1 cellular context compared by ENCODE assay signal in the genomic region with DNA sequence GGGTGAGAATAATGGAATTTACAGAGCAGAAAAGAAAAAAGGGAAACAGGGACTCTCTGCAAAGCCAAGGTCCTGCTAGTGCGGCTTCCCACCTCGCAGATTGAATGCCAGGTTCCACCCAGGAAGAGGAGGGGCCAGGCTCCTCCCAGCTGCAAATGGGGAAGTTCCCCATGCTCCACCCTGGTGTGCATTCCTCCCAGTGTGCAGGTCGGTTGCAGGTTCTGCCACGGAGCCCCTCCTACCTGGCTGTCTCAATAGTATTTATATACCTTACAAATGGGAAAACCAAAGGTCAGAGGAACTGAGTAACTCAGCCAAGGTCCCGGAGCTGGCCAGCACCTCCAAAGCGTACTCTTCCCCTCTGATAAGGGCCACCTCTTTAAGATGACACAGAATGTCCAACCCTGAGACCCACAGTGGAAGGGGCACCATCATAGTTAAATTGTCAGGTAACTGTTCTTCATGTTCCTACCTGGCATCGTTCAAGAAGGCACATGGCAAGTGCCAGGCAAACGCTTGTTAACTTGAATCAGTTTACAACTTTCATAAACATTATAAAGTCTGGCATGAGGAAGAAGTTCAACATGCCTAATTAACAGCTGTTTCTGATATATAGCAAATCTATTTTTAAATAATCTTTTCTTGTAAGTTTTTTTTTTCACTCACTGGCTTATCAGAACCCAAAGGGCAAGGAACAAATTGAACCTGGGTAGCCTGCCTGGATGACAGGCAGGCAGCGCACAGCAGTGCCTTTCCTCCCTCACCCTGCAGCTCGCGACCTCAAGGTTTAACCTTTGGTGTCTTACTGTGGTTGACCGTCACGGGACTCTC.
TF ChIP-seq lines count a peak whose summit lies in the region.

No MANE protein-coding gene starts in this region.

TF ChIP-seq in HepG2, 621 proteins besides CTCF, POLR2A, EP300 and RAD21:
- TF ChIP-seq, protein P1, sequence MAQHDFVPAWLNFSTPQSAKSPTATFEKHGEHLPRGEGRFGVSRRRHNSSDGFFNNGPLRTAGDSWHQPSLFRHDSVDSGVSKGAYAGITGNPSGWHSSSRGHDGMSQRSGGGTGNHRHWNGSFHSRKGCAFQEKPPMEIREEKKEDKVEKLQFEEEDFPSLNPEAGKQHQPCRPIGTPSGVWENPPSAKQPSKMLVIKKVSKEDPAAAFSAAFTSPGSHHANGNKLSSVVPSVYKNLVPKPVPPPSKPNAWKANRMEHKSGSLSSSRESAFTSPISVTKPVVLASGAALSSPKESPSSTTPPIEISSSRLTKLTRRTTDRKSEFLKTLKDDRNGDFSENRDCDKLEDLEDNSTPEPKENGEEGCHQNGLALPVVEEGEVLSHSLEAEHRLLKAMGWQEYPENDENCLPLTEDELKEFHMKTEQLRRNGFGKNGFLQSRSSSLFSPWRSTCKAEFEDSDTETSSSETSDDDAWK (CRISPR knock-in tag; IDR thresholded peaks at IDR 0.05), result no peak
- TF ChIP-seq, protein P2, sequence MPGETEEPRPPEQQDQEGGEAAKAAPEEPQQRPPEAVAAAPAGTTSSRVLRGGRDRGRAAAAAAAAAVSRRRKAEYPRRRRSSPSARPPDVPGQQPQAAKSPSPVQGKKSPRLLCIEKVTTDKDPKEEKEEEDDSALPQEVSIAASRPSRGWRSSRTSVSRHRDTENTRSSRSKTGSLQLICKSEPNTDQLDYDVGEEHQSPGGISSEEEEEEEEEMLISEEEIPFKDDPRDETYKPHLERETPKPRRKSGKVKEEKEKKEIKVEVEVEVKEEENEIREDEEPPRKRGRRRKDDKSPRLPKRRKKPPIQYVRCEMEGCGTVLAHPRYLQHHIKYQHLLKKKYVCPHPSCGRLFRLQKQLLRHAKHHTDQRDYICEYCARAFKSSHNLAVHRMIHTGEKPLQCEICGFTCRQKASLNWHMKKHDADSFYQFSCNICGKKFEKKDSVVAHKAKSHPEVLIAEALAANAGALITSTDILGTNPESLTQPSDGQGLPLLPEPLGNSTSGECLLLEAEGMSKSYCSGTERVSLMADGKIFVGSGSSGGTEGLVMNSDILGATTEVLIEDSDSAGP (CRISPR knock-in tag; IDR thresholded peaks at IDR 0.05; ENCODE audit: borderline replicate concordance), result no peak
- TF ChIP-seq MEIS2 (CRISPR knock-in tag; IDR thresholded peaks at IDR 0.05) (no peak), GABPA (IDR thresholded peaks at IDR 0.05; ENCODE audit: low read depth, low read length) (no peak), GABPA (CRISPR knock-in tag; IDR thresholded peaks at IDR 0.05; ENCODE audit: low read depth) (peak; percentile 44; the same call in 1 of the 2 replicates)
